Comparison of ENCODE assay signal across 1 cellular context in the genomic region with DNA sequence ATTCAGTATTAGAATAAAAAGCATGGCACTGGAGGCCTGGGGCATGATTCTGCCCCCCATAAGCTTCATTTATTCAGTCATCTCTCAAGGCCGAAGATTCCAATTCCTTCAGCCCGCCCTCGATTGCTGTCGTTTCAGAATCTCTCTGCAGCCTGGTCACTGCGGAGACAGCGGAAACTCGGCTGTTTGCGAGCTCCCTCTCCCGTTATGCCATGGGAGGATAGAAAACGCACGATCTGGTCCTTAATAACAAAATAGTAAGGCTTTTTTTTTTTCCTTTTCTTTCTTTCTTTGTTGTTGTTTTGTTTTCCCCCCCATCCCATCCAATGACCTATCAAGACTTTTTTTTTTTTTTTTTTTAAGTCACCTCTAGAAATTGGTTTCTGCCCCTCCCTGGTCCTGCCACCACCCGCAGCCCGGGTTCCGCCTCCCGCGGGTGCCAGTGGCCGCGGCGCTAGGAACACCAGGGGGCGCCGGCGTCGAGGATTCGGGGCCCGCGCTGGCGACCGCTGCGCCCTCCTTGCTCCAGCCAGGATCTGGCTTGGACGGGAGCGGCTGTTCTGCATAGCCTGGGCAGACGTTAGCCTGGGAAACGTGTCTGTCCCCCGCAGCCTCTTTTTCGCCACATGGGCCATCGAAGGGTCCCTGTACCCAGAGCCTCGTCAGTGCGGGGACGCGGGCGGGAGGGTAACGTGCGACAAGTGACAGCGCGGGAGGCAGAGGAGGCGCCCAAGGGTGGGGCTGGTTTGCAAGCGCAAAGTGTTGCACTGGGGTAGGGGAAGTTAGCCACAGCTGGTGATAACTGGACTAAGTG.
A peak's percentile ranks its signal among the peaks of the same experiment; 100 is the strongest.
TF ChIP-seq lines count a peak whose summit lies in the region.

No MANE protein-coding gene starts in this region.

TF ChIP-seq in K562, 482 proteins besides CTCF, POLR2A, EP300 and RAD21 (continues in another document):
- TF ChIP-seq ETS2 (tag; IDR thresholded peaks at IDR 0.05; ENCODE audit: borderline replicate concordance, poor library complexity, severe bottlenecking): no peak
- peak; percentile 61 for TF ChIP-seq L3MBTL2 (IDR thresholded peaks at IDR 0.05)
- TF ChIP-seq, protein P1, sequence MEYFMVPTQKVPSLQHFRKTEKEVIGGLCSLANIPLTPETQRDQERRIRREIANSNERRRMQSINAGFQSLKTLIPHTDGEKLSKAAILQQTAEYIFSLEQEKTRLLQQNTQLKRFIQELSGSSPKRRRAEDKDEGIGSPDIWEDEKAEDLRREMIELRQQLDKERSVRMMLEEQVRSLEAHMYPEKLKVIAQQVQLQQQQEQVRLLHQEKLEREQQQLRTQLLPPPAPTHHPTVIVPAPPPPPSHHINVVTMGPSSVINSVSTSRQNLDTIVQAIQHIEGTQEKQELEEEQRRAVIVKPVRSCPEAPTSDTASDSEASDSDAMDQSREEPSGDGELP (CRISPR knock-in tag; IDR thresholded peaks at IDR 0.05; ENCODE audit: borderline replicate concordance): peak; percentile 28; the same call in 1 of the 2 replicates
- TF ChIP-seq, protein P2, sequence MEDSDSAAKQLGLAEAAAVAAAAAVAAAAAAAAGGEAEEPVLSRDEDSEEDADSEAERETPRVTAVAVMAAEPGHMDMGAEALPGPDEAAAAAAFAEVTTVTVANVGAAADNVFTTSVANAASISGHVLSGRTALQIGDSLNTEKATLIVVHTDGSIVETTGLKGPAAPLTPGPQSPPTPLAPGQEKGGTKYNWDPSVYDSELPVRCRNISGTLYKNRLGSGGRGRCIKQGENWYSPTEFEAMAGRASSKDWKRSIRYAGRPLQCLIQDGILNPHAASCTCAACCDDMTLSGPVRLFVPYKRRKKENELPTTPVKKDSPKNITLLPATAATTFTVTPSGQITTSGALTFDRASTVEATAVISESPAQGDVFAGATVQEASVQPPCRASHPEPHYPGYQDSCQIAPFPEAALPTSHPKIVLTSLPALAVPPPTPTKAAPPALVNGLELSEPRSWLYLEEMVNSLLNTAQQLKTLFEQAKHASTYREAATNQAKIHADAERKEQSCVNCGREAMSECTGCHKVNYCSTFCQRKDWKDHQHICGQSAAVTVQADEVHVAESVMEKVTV (CRISPR knock-in tag; IDR thresholded peaks at IDR 0.05): peak; percentile 77
- TF ChIP-seq TAF9B (IDR thresholded peaks at IDR 0.05; ENCODE audit: partially characterized antibody): no peak
- no peak for TF ChIP-seq SP1 (CRISPR knock-in tag; IDR thresholded peaks at IDR 0.05)
- TF ChIP-seq ATF1 (CRISPR knock-in tag; IDR thresholded peaks at IDR 0.05): no peak
- TF ChIP-seq ATF1 (tag; IDR thresholded peaks at IDR 0.05): no peak
- TF ChIP-seq PURB (CRISPR knock-in tag; IDR thresholded peaks at IDR 0.05; ENCODE audit: low read depth): no peak
- TF ChIP-seq, protein P3, sequence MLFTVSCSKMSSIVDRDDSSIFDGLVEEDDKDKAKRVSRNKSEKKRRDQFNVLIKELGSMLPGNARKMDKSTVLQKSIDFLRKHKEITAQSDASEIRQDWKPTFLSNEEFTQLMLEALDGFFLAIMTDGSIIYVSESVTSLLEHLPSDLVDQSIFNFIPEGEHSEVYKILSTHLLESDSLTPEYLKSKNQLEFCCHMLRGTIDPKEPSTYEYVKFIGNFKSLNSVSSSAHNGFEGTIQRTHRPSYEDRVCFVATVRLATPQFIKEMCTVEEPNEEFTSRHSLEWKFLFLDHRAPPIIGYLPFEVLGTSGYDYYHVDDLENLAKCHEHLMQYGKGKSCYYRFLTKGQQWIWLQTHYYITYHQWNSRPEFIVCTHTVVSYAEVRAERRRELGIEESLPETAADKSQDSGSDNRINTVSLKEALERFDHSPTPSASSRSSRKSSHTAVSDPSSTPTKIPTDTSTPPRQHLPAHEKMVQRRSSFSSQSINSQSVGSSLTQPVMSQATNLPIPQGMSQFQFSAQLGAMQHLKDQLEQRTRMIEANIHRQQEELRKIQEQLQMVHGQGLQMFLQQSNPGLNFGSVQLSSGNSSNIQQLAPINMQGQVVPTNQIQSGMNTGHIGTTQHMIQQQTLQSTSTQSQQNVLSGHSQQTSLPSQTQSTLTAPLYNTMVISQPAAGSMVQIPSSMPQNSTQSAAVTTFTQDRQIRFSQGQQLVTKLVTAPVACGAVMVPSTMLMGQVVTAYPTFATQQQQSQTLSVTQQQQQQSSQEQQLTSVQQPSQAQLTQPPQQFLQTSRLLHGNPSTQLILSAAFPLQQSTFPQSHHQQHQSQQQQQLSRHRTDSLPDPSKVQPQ (CRISPR knock-in tag; IDR thresholded peaks at IDR 0.05; ENCODE audit: borderline replicate concordance): no peak
- TF ChIP-seq XRCC5 (IDR thresholded peaks at IDR 0.05; ENCODE audit: low read depth, low read length): 0 out of 2 replicates have a peak, but pooled peaks have one; percentile 64
- no peak for TF ChIP-seq POLR2H (tag; IDR thresholded peaks at IDR 0.05; ENCODE audit: low read depth)
- no peak for TF ChIP-seq GABPB1 (CRISPR knock-in tag; IDR thresholded peaks at IDR 0.05)
- TF ChIP-seq, protein P4, sequence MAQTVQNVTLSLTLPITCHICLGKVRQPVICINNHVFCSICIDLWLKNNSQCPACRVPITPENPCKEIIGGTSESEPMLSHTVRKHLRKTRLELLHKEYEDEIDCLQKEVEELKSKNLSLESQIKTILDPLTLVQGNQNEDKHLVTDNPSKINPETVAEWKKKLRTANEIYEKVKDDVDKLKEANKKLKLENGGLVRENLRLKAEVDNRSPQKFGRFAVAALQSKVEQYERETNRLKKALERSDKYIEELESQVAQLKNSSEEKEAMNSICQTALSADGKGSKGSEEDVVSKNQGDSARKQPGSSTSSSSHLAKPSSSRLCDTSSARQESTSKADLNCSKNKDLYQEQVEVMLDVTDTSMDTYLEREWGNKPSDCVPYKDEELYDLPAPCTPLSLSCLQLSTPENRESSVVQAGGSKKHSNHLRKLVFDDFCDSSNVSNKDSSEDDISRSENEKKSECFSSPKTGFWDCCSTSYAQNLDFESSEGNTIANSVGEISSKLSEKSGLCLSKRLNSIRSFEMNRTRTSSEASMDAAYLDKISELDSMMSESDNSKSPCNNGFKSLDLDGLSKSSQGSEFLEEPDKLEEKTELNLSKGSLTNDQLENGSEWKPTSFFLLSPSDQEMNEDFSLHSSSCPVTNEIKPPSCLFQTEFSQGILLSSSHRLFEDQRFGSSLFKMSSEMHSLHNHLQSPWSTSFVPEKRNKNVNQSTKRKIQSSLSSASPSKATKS (CRISPR knock-in tag; IDR thresholded peaks at IDR 0.05): no peak
- TF ChIP-seq RB1 (IDR thresholded peaks at IDR 0.05; ENCODE audit: low read depth): 0 out of 2 replicates have a peak, but pooled peaks have one; percentile 38
- TF ChIP-seq HIVEP1 (CRISPR knock-in tag; IDR thresholded peaks at IDR 0.05): no peak
- TF ChIP-seq NR1H2 (CRISPR knock-in tag; IDR thresholded peaks at IDR 0.05): no peak
- TF ChIP-seq HNRNPL (IDR thresholded peaks at IDR 0.05; ENCODE audit: low read depth, low read length): peak; percentile 45; the same call in 1 of the 2 replicates
- no peak for TF ChIP-seq POLR2B (IDR thresholded peaks at IDR 0.05; ENCODE audit: low read depth, partially characterized antibody)
- TF ChIP-seq SMARCA4 (IDR thresholded peaks at IDR 0.05): no peak
- TF ChIP-seq MYNN (IDR thresholded peaks at IDR 0.05): no peak
- TF ChIP-seq MYNN (CRISPR knock-in tag; IDR thresholded peaks at IDR 0.05): no peak
- TF ChIP-seq, protein P5, sequence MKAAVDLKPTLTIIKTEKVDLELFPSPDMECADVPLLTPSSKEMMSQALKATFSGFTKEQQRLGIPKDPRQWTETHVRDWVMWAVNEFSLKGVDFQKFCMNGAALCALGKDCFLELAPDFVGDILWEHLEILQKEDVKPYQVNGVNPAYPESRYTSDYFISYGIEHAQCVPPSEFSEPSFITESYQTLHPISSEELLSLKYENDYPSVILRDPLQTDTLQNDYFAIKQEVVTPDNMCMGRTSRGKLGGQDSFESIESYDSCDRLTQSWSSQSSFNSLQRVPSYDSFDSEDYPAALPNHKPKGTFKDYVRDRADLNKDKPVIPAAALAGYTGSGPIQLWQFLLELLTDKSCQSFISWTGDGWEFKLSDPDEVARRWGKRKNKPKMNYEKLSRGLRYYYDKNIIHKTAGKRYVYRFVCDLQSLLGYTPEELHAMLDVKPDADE (conservative IDR thresholded peaks at IDR 0.05; ENCODE audit: control insufficient read depth, low read depth, low read length): no peak
- no peak for TF ChIP-seq RBM34 (IDR thresholded peaks at IDR 0.05; ENCODE audit: borderline replicate concordance, insufficient read depth, low read length)
- TF ChIP-seq SIN3A (IDR thresholded peaks at IDR 0.05; ENCODE audit: borderline replicate concordance in 2 of 2, control insufficient read depth in 1 of 2, low read depth in 2 of 2, low read length in 2 of 2): no peak
- no peak for TF ChIP-seq RFX5 (IDR thresholded peaks at IDR 0.05; ENCODE audit: low read depth, low read length)
- peak in 1 of 2 experiments; percentile 62; a peak in 1 of 4 replicates for TF ChIP-seq MAZ (CRISPR knock-in tag; conservative IDR thresholded peaks at IDR 0.05 in 1 of 2, IDR thresholded peaks at IDR 0.05 in 1 of 2)
- TF ChIP-seq, protein P6, sequence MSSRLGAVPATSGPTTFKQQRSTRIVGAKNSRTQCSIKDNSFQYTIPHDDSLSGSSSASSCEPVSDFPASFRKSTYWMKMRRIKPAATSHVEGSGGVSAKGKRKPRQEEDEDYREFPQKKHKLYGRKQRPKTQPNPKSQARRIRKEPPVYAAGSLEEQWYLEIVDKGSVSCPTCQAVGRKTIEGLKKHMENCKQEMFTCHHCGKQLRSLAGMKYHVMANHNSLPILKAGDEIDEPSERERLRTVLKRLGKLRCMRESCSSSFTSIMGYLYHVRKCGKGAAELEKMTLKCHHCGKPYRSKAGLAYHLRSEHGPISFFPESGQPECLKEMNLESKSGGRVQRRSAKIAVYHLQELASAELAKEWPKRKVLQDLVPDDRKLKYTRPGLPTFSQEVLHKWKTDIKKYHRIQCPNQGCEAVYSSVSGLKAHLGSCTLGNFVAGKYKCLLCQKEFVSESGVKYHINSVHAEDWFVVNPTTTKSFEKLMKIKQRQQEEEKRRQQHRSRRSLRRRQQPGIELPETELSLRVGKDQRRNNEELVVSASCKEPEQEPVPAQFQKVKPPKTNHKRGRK (tag; IDR thresholded peaks at IDR 0.05): peak; percentile 62
- TF ChIP-seq ARID2 (IDR thresholded peaks at IDR 0.05): no peak
- TF ChIP-seq, protein P7, sequence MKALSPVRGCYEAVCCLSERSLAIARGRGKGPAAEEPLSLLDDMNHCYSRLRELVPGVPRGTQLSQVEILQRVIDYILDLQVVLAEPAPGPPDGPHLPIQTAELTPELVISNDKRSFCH (CRISPR knock-in tag; IDR thresholded peaks at IDR 0.05): no peak
- TF ChIP-seq, protein P7 (tag; IDR thresholded peaks at IDR 0.05): no peak
